ENCODE assay signal across 1 cellular context in genomic region chr1:235917267-235917811, GRCh38.
TF ChIP-seq lines count a peak whose summit lies in the region.

No MANE protein-coding gene starts in this region.

TF ChIP-seq in GM12878, 131 proteins besides CTCF, POLR2A, EP300 and RAD21 (continued from another document and continues in another):
- TF ChIP-seq POU2F2 (IDR thresholded peaks at IDR 0.05; ENCODE audit: borderline replicate concordance, low read depth, low read length) (no peak), KDM1A (IDR thresholded peaks at IDR 0.05; ENCODE audit: borderline replicate concordance) (no peak), RELA (IDR thresholded peaks at IDR 0.05; ENCODE audit: borderline replicate concordance, partially characterized antibody) (peak; percentile 58), ESRRA (IDR thresholded peaks at IDR 0.05; ENCODE audit: low read length) (no peak), MAX (IDR thresholded peaks at IDR 0.05; ENCODE audit: low read depth, low read length) (no peak), ATF3 (IDR thresholded peaks at IDR 0.05; ENCODE audit: borderline replicate concordance, extremely low read depth, low read depth, low read length) (no peak), YY1 (IDR thresholded peaks at IDR 0.05; ENCODE audit: low read depth, low read length) (no peak), MLLT1 (IDR thresholded peaks at IDR 0.05) (no peak), PKNOX1 (IDR thresholded peaks at IDR 0.05) (no peak), SMAD5 (IDR thresholded peaks at IDR 0.05; ENCODE audit: low read depth) (no peak), CBX5 (IDR thresholded peaks at IDR 0.05; ENCODE audit: low read depth) (no peak), ZSCAN29 (IDR thresholded peaks at IDR 0.05) (no peak), TCF7 (IDR thresholded peaks at IDR 0.05; ENCODE audit: borderline replicate concordance) (no peak), CHD2 (IDR thresholded peaks at IDR 0.05; ENCODE audit: borderline replicate concordance, low read depth, low read length) (0 out of 2 replicates have a peak, but pooled peaks have one; percentile 12), ZNF24 (IDR thresholded peaks at IDR 0.05) (no peak), ZNF217 (IDR thresholded peaks at IDR 0.05) (peak; percentile 26; the same call in 1 of the 2 replicates), SKIL (IDR thresholded peaks at IDR 0.05; ENCODE audit: low read depth, poor library complexity, severe bottlenecking) (peak; percentile 57), ZBTB11 (CRISPR knock-in tag; IDR thresholded peaks at IDR 0.05) (no peak), USF1 (IDR thresholded peaks at IDR 0.05; ENCODE audit: borderline replicate concordance, extremely low read length, insufficient read depth, low read depth, low read length) (no peak), MXI1 (IDR thresholded peaks at IDR 0.05; ENCODE audit: low read depth, low read length) (no peak), BCL3 (IDR thresholded peaks at IDR 0.05; ENCODE audit: borderline replicate concordance, insufficient read depth, low read depth, low read length, poor library complexity, severe bottlenecking) (peak; percentile 41), ZNF622 (IDR thresholded peaks at IDR 0.05) (no peak), ELK1 (IDR thresholded peaks at IDR 0.05; ENCODE audit: low read depth, low read length) (no peak), SUPT20H (IDR thresholded peaks at IDR 0.05; ENCODE audit: borderline replicate concordance, control insufficient read depth, low read depth, low read length) (no peak), STAT1 (conservative IDR thresholded peaks at IDR 0.05) (no peak), ATF7 (IDR thresholded peaks at IDR 0.05; ENCODE audit: low read depth) (peak; percentile 58; the same call in 1 of the 2 replicates), IRF4 (IDR thresholded peaks at IDR 0.05; ENCODE audit: low read depth, low read length) (no peak), POLR2AphosphoS5 (IDR thresholded peaks at IDR 0.05; ENCODE audit: low read length) (no peak), ZNF207 (IDR thresholded peaks at IDR 0.05; ENCODE audit: borderline replicate concordance) (0 out of 2 replicates have a peak, but pooled peaks have one; percentile 38), NKRF (conservative IDR thresholded peaks at IDR 0.05) (no peak), BHLHE40 (IDR thresholded peaks at IDR 0.05; ENCODE audit: borderline replicate concordance in 1 of 2, low read depth in 2 of 2, low read length in 1 of 2) (peak; percentile 17 to 35; a peak in 1 of 4 replicates), FOXM1 (IDR thresholded peaks at IDR 0.05; ENCODE audit: low read depth, low read length) (no peak), BCL11A (IDR thresholded peaks at IDR 0.05; ENCODE audit: low read depth, low read length) (0 out of 2 replicates have a peak, but pooled peaks have one; percentile 25), NR2C1 (IDR thresholded peaks at IDR 0.05) (no peak), BCLAF1 (IDR thresholded peaks at IDR 0.05) (no peak), ZNF592 (IDR thresholded peaks at IDR 0.05) (no peak)
